ENCODE assay signal across 17 cellular contexts in the genomic region with DNA sequence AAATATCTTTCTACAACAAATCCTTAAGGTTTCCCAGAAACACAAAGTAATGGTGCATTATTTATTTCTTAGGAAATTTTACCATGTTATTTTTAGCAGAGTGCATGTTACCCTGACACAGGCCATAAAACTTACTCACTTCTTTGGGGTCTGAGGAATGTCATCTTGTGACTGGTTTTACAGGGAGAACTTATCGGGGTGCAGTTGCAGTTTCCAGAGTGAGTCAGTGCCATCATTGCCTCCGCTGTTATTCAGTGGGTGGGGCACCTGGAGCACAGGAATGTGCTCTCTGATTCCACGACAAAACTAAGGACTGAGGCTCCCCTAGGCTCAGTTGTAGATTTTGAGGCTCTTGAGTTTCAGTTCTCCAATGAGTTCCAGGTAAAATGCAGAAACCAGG. TPM values are rescaled to one million over a fixed set of nuclear protein-coding genes. Genes with fewer than 3 reads are reported as not detected.
A peak's percentile ranks its signal among the peaks of the same experiment; 100 is the strongest.
DNase-seq lines count a peak whose midpoint lies in the region; ATAC-seq, FAIRE-seq and TF ChIP-seq lines count a peak whose summit lies in the region.
"Had no signal": no experiment of that assay in that cellular context is flagged by ENCODE, and none has a peak within 500 bp of the region (broad histone marks: within the 10 kb centered on the region; RNA-seq: fewer than 3 reads in every experiment).

No MANE protein-coding gene starts in this region.

- H3K4me1 ChIP-seq in BE2C, result no peaks in the 10 kb centered on the region
- H3K4me1 ChIP-seq in gastroesophageal sphincter, result peaks cover 0 to 5% (median 0%) of the 10 kb centered on the region in 3 donors

- TF ChIP-seq CTCF in BE2C (IDR thresholded peaks at IDR 0.05; ENCODE audit: low read depth, low read length) (no peak), gastroesophageal sphincter (IDR thresholded peaks at IDR 0.05) (no peak)

- no peaks in the 10 kb centered on the region for H3K36me3 ChIP-seq in BE2C
- no peaks in the 10 kb centered on the region for H3K36me3 ChIP-seq in H7 (replicated peaks; ENCODE audit: control insufficient read depth, insufficient read depth, low read length)
- H3K36me3 ChIP-seq in gastroesophageal sphincter, result no peaks in the 10 kb centered on the region
- H3K36me3 ChIP-seq: BLaER1 had no signal

- ATAC-seq in gastroesophageal sphincter, result no peak

- TF ChIP-seq EP300 in gastroesophageal sphincter (IDR thresholded peaks at IDR 0.05), result no peak

- H3K9me3 ChIP-seq in BE2C, result no peaks in the 10 kb centered on the region
- H3K9me3 ChIP-seq in gastroesophageal sphincter, result no peaks in the 10 kb centered on the region

- peak; percentile 63 for DNase-seq in Daoy (ENCODE audit: low read depth)
- DNase-seq in LoVo (ENCODE audit: low spot score), result peak; percentile 59
- peak; percentile 68 for DNase-seq in non-pigmented ciliary epithelial cell (ENCODE audit: low read depth)
- no peak for DNase-seq in BE2C
- DNase-seq in H7, result no peak
- DNase-seq in T-helper 2 cell, result no peak
- DNase-seq: activated CD4-positive, CD25-positive, alpha-beta regulatory T cell treated with anti-CD3 and anti-CD28 coated beads, Interleukin-2, amount 50 U/mL, for 72 hours; activated naive CD4-positive, alpha-beta T cell treated with anti-CD3 and anti-CD28 coated beads, Interleukin-2, amount 50 U/mL, for 16 hours; DMS 273 treated with DMSO at 0.1 percent for 48 hours; MM.1S; NCI-H2029; NCI-H510A treated with DMSO at 0.1 percent for 48 hours; substantia nigra had no signal

- H3K4me3 ChIP-seq in BE2C (ENCODE audit: low read depth, low read length) (no peak overlapping the region), H7 (ENCODE audit: insufficient read depth, low read depth, low read length) (no peak overlapping the region), gastroesophageal sphincter (no peak overlapping the region)
- H3K4me3 ChIP-seq: BLaER1 had no signal

- no peaks in the 10 kb centered on the region for H3K27me3 ChIP-seq in BE2C
- H3K27me3 ChIP-seq in H7 (ENCODE audit: control insufficient read depth, insufficient read depth, low read length), result no peaks in the 10 kb centered on the region
- H3K27me3 ChIP-seq in gastroesophageal sphincter, result no peaks in the 10 kb centered on the region
- H3K27me3 ChIP-seq: BLaER1 had no signal

- peak; percentile 39 for FAIRE-seq in endometrium (lab: Jason Lieb, UNC)

- no peak overlapping the region for H3K27ac ChIP-seq in gastroesophageal sphincter
- H3K27ac ChIP-seq: BLaER1 had no signal

- 80 to 88% methylated on average over 1 to 3 of the region's 3 CpGs for WGBS in gastroesophageal sphincter (ENCODE audit: low coverage in 1 of 2), 2 donors

- no peak for TF ChIP-seq POLR2A in gastroesophageal sphincter (IDR thresholded peaks at IDR 0.05)

RNA-seq across cellular contexts. Expression of a gene that starts 11.1 kb away (rescaled TPM):
- 34.4 and 35.3 TPM in 2 replicates for total RNA-seq in Daoy (2014; rRNA removed; shearing (Covaris generic))
- 0.05 TPM for polyA plus RNA-seq in BE2C (2012; ENCODE audit: insufficient read depth, insufficient read length, low read depth)
- total RNA-seq in H7 (2014; rRNA removed; shearing (Covaris generic)), result 0.38 and 2.0 TPM in 2 replicates
- total RNA-seq in gastroesophageal sphincter, result 100 to 1,000 TPM in 2 of 4 donors, 10 to 100 TPM in 2; 55.5 to 365 (median 133) TPM
- total RNA-seq: HT-29 had no signal

Comparison
In these comparisons a context has a peak if more than half of its experiments do, and no peak if none do; other contexts are left out.
1. DNase-seq: peak in Daoy (single experiment), LoVo (single experiment) and non-pigmented ciliary epithelial cell (single experiment); none in BE2C (single experiment), H7 (single experiment) and T-helper 2 cell (0 of 5).
2. RNA of a gene that starts 11.1 kb away (total RNA-seq): 55.5 to 365 TPM in gastroesophageal sphincter and 34.4 to 35.3 TPM in Daoy; 0.38 to 2.0 TPM in H7; every median in the first group is over 10 times any median in the second.